ENCODE assay signal across 23 cellular contexts in the genomic region with DNA sequence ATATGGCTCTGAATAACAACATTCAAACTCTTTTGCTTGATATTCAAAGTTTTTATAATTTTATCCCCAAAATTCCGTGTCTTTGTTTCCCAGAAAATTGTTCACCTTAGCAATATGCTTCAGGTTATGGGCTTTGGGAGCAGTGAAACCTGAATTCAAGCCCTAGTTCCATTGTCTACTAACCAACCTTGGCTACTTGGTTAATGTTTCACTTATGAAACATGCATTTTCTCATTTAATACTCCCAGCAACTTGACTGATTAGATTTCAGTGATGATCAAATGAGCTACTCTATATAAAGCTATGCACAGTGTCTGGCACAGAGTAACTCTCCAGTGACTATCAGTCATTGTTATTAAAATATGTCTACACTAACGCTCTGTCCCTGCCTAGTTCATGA.
"Had no signal": no experiment of that assay in that cellular context is flagged by ENCODE, and none has a peak within 500 bp of the region (broad histone marks: within the 10 kb centered on the region; RNA-seq: fewer than 3 reads in every experiment).

No MANE protein-coding gene starts in this region.

- H3K9ac ChIP-seq: neural progenitor cell had no signal

- H3K4me3 ChIP-seq: neural progenitor cell, pancreas, prostate gland, right lobe of liver, sigmoid colon, stomach, thoracic aorta, thyroid gland, tibial nerve, upper lobe of left lung, vagina had no signal

- H3K36me3 ChIP-seq: neural progenitor cell, pancreas, prostate gland, right lobe of liver, sigmoid colon, stomach, thoracic aorta, thyroid gland, tibial nerve, upper lobe of left lung, vagina had no signal

- ATAC-seq: naive thymus-derived CD4-positive, alpha-beta T cell; natural killer cell; pancreas; right cardiac atrium; right lobe of liver; stimulated activated effector memory CD8-positive, alpha-beta T cell treated with anti-CD3 and anti-CD28 coated beads, Interleukin-12 subunit alpha, Interleukin-12 subunit beta, amount 100 ng/mL, for 72 hours; stimulated activated naive B cell treated with anti-CD40 and anti-IgM and Interleukin-4, amounts not matched to agents 10 μg/mL and 1 μg/mL and 100 μg/mL, for 72 hours had no signal

- H3K9me3 ChIP-seq: pancreas, prostate gland, right lobe of liver, sigmoid colon, stomach, thoracic aorta, thyroid gland, tibial nerve, upper lobe of left lung, vagina had no signal

- H3K27me3 ChIP-seq: neural progenitor cell, pancreas, right lobe of liver, sigmoid colon, stomach, thyroid gland, tibial nerve, upper lobe of left lung, vagina had no signal

- DNase-seq: naive thymus-derived CD4-positive, alpha-beta T cell; natural killer cell; occipital lobe; pancreas; right cardiac atrium; right lobe of liver; sigmoid colon; stimulated activated CD4-positive, alpha-beta T cell treated with anti-CD3 and anti-CD28 coated beads, Interleukin-15, amount 100 ng/mL, for 24 hours; stimulated activated CD4-positive, alpha-beta T cell treated with anti-CD3 and anti-CD28 coated beads, Interleukin-2, amount 100 ng/mL, for 24 hours; stimulated activated CD4-positive, alpha-beta T cell treated with anti-CD3 and anti-CD28 coated beads, Interleukin-2, amount 100 ng/mL, for 48 hours; stimulated activated CD4-positive, alpha-beta T cell treated with anti-CD3 and anti-CD28 coated beads, Interleukin-4, amount 100 ng/mL, for 24 hours; stimulated activated naive B cell treated with anti-CD40 and anti-IgM and Interleukin-4, amounts not matched to agents 10 μg/mL and 1 μg/mL and 100 μg/mL, for 72 hours; stimulated activated naive CD4-positive, alpha-beta T cell treated with Interleukin-2 at 50 U/mL for 16 hours; stomach; thyroid gland; trophoblast cell; upper lobe of left lung had no signal

- H3K27ac ChIP-seq: neural progenitor cell, pancreas, prostate gland, right lobe of liver, sigmoid colon, stomach, thoracic aorta, thyroid gland, tibial nerve, upper lobe of left lung, vagina had no signal

- H3K4me1 ChIP-seq: prostate gland, right lobe of liver, tibial nerve, upper lobe of left lung, vagina had no signal

- H3K4me2 ChIP-seq: neural progenitor cell had no signal

- H2AFZ ChIP-seq: neural progenitor cell had no signal
